9 cellular contexts compared by ENCODE assay signal in the genomic region with DNA sequence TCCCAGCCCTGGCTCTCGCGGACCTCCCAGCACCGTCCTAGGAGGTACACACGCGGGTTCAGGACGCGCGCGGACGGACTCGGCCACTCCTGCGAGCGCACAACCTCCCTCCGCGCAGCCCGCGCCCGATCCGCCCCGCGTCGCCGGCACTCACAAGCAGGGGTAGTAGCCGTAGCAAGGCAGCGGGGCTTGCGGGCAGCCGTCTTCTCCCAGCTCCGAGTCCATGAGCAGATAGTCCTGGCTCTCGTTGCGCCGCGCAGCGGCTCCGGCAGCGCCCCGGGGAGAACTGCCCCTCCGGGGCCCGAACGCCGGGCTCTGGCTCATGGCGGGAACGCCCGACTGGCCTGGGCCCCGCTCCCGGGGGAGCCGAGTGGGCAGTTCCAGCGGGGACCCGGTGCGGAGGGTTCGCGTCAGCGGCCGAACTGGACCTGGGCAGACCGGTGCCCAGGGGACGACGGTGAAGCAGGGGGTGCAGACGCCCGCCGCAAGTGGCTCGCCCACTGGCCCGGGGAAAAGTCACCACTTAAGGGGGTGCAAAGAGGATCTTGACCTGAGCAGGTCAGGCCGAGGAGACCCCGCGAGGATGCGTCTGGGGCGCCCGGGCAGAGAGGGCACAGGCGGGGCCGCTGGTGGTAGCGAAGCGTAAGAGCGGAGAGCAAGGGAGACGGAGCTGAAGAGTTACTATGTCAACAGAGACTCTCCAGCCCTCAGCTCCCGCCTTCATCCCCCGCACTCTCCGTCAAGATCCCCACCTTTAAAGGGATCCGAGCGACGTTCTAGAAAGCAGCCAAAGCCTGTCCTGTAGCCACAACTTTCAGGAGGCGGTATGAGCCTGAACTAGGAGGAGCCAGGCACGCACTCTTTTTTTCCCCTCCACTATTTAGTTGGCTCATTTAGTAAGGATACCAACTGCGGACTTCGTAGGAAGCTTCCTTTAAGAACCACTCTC. TPM values are rescaled to one million over a fixed set of nuclear protein-coding genes. Genes with fewer than 3 reads are reported as not detected.
DNase-seq lines count a peak whose midpoint lies in the region; ATAC-seq, FAIRE-seq and TF ChIP-seq lines count a peak whose summit lies in the region.
"Had no signal": no experiment of that assay in that cellular context is flagged by ENCODE, and none has a peak within 500 bp of the region (broad histone marks: within the 10 kb centered on the region; RNA-seq: fewer than 3 reads in every experiment).

A gene (minus strand): TSS at position 828 of the 949 bp plus-strand sequence. CDS start 504 bp downstream, at position 324.

- DNase-seq in AG20443 (ENCODE audit: low spot score), result peak; percentile 45
- DNase-seq in SK-N-MC (ENCODE audit: low read depth, low spot score), result no peak
- peak; percentile 21 for DNase-seq in left cardiac atrium
- DNase-seq in pancreas, result peak in 2 of 6 donors; percentile 63 to 64
- no peak for DNase-seq in kidney glomerular epithelial cell (lab: John Stamatoyannopoulos, UW)
- DNase-seq in activated naive CD4-positive, alpha-beta T cell treated with Interleukin-2 at 50 U/mL for 16 hours, result no peak
- DNase-seq: GDM1 had no signal

- intact Hi-C loops in left cardiac atrium (cut with DNase I) (no loop called here), pancreas (cut with DNase I) (no loop called here)

- TF ChIP-seq CTCF in pancreas (IDR thresholded peaks at IDR 0.05), result no peak

- H3K4me3 ChIP-seq in SK-N-MC (peak within 1 kb of the TSS; percentile 65), pancreas (peak within 1 kb of the TSS; percentile 5 to 39 (median 27))

- H3K9me3 ChIP-seq in SK-N-MC (ENCODE audit: low read depth, low read length) (no peaks in the 10 kb centered on the region), pancreas (no peaks in the 10 kb centered on the region)

- whole genome bisulfite sequencing in pancreas, 2 donors, result 1 to 2% methylated on average over 64 to 83 of the region's 83 CpGs

- H3K27ac ChIP-seq in SK-N-MC (no peak within 1 kb of the TSS), pancreas (no peak within 1 kb of the TSS)

- no peaks in the 10 kb centered on the region for H3K4me1 ChIP-seq in pancreas

- H3K36me3 ChIP-seq in SK-N-MC (ENCODE audit: insufficient read depth, low read length), result no peaks in the 10 kb centered on the region
- no peaks in the 10 kb centered on the region for H3K36me3 ChIP-seq in pancreas

- H3K9ac ChIP-seq in SK-N-MC (ENCODE audit: insufficient read length), result no peak within 1 kb of the TSS

- FAIRE-seq in pancreas (lab: Jason Lieb, UNC), result no peak

- peak; percentile 55 to 57 for ATAC-seq in left cardiac atrium
- ATAC-seq in pancreas, result peak; percentile 55 to 70 (median 60)
- ATAC-seq in HG03175 (IDR thresholded peaks at IDR 0.05; ENCODE audit: unreplicated experiment), result no peak
- ATAC-seq in GM19035 (IDR thresholded peaks at IDR 0.05; ENCODE audit: unreplicated experiment), result no peak

- peaks cover 0 to 2% (median 0%) of the 10 kb centered on the region in 4 donors for H3K27me3 ChIP-seq in pancreas

RNA-seq across cellular contexts. Expression of the gene that starts here (rescaled TPM):
- total RNA-seq in left cardiac atrium (under 1 TPM; 0.56 to 0.86 TPM), pancreas (1 to 10 TPM in 1 of 6 donors, under 1 TPM in 5; 0.09 to 1.5 (median 0.42) TPM)
- polyA plus RNA-seq in pancreas, result under 1 TPM; 0.19 to 0.56 TPM

Comparison
In these comparisons a context has a peak if more than half of its experiments do, and no peak if none do; other contexts are left out.
1. Peak in DNase-seq and ATAC-seq in left cardiac atrium; RNA of the gene not detected or under 1 TPM.
2. ATAC-seq: peak in pancreas (4 of 4); none in HG03175 (single experiment) and GM19035 (single experiment).